Comparison of ENCODE assay signal across 2 cellular contexts in the genomic region with DNA sequence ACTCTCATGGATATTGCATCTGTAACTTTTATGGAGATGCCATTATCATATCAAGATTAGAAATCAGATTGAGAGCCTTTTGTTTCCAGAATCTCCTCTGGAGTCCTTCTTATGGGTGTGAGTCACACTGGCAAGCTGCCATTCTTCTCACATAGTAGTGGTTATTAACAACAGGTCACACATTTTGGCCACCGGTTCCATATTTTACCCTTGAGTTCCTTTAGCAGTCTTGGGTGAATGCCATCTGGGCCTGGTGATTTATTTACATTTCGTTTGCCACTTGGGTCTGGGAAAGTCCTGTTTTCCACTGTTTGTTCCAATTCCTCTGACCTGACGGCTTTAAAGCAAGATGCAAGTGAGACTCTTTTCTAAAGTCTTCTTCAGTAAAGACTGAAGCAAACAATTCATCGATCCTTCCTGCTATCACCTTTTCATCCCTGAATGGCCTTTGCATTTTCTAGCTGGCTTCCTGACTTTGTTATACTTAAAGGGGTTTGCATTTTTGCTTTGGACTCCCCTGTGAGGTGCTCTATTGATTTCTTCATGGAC.
TF ChIP-seq lines count a peak whose summit lies in the region.

No MANE protein-coding gene starts in this region.

TF ChIP-seq in HepG2, 621 proteins besides CTCF, POLR2A, EP300 and RAD21 (continued from another document):
- TF ChIP-seq, protein P1, sequence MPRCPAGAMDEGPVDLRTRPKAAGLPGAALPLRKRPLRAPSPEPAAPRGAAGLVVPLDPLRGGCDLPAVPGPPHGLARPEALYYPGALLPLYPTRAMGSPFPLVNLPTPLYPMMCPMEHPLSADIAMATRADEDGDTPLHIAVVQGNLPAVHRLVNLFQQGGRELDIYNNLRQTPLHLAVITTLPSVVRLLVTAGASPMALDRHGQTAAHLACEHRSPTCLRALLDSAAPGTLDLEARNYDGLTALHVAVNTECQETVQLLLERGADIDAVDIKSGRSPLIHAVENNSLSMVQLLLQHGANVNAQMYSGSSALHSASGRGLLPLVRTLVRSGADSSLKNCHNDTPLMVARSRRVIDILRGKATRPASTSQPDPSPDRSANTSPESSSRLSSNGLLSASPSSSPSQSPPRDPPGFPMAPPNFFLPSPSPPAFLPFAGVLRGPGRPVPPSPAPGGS (CRISPR knock-in tag; IDR thresholded peaks at IDR 0.05), result no peak
- TF ChIP-seq ZNF292 (CRISPR knock-in tag; IDR thresholded peaks at IDR 0.05; ENCODE audit: borderline replicate concordance, low read depth) (no peak), ZNF678 (CRISPR knock-in tag; IDR thresholded peaks at IDR 0.05) (no peak), TCF7 (IDR thresholded peaks at IDR 0.05; ENCODE audit: low read depth) (no peak), ZNF672 (CRISPR knock-in tag; IDR thresholded peaks at IDR 0.05) (no peak), EEA1 (CRISPR knock-in tag; IDR thresholded peaks at IDR 0.05; ENCODE audit: borderline replicate concordance) (no peak), SIN3B (IDR thresholded peaks at IDR 0.05; ENCODE audit: low read length) (no peak), JUND (CRISPR knock-in tag; IDR thresholded peaks at IDR 0.05) (no peak)
- TF ChIP-seq, protein P2, sequence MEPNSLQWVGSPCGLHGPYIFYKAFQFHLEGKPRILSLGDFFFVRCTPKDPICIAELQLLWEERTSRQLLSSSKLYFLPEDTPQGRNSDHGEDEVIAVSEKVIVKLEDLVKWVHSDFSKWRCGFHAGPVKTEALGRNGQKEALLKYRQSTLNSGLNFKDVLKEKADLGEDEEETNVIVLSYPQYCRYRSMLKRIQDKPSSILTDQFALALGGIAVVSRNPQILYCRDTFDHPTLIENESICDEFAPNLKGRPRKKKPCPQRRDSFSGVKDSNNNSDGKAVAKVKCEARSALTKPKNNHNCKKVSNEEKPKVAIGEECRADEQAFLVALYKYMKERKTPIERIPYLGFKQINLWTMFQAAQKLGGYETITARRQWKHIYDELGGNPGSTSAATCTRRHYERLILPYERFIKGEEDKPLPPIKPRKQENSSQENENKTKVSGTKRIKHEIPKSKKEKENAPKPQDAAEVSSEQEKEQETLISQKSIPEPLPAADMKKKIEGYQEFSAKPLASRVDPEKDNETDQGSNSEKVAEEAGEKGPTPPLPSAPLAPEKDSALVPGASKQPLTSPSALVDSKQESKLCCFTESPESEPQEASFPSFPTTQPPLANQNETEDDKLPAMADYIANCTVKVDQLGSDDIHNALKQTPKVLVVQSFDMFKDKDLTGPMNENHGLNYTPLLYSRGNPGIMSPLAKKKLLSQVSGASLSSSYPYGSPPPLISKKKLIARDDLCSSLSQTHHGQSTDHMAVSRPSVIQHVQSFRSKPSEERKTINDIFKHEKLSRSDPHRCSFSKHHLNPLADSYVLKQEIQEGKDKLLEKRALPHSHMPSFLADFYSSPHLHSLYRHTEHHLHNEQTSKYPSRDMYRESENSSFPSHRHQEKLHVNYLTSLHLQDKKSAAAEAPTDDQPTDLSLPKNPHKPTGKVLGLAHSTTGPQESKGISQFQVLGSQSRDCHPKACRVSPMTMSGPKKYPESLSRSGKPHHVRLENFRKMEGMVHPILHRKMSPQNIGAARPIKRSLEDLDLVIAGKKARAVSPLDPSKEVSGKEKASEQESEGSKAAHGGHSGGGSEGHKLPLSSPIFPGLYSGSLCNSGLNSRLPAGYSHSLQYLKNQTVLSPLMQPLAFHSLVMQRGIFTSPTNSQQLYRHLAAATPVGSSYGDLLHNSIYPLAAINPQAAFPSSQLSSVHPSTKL (CRISPR knock-in tag; IDR thresholded peaks at IDR 0.05), result no peak
- TF ChIP-seq, protein P3, sequence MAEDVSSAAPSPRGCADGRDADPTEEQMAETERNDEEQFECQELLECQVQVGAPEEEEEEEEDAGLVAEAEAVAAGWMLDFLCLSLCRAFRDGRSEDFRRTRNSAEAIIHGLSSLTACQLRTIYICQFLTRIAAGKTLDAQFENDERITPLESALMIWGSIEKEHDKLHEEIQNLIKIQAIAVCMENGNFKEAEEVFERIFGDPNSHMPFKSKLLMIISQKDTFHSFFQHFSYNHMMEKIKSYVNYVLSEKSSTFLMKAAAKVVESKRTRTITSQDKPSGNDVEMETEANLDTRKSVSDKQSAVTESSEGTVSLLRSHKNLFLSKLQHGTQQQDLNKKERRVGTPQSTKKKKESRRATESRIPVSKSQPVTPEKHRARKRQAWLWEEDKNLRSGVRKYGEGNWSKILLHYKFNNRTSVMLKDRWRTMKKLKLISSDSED (CRISPR knock-in tag; IDR thresholded peaks at IDR 0.05), result no peak
- TF ChIP-seq, protein P4, sequence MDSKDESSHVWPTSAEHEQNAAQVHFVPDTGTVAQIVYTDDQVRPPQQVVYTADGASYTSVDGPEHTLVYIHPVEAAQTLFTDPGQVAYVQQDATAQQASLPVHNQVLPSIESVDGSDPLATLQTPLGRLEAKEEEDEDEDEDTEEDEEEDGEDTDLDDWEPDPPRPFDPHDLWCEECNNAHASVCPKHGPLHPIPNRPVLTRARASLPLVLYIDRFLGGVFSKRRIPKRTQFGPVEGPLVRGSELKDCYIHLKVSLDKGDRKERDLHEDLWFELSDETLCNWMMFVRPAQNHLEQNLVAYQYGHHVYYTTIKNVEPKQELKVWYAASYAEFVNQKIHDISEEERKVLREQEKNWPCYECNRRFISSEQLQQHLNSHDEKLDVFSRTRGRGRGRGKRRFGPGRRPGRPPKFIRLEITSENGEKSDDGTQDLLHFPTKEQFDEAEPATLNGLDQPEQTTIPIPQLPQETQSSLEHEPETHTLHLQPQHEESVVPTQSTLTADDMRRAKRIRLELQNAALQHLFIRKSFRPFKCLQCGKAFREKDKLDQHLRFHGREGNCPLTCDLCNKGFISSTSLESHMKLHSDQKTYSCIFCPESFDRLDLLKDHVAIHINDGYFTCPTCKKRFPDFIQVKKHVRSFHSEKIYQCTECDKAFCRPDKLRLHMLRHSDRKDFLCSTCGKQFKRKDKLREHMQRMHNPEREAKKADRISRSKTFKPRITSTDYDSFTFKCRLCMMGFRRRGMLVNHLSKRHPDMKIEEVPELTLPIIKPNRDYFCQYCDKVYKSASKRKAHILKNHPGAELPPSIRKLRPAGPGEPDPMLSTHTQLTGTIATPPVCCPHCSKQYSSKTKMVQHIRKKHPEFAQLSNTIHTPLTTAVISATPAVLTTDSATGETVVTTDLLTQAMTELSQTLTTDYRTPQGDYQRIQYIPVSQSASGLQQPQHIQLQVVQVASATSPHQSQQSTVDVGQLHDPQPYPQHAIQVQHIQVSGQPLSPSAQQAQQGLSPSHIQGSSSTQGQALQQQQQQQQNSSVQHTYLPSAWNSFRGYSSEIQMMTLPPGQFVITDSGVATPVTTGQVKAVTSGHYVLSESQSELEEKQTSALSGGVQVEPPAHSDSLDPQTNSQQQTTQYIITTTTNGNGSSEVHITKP (CRISPR knock-in tag; IDR thresholded peaks at IDR 0.05; ENCODE audit: low read depth), result no peak

TF ChIP-seq in SK-N-SH treated with all-trans-retinoic acid at 6 μM for 48 hours, 23 proteins besides CTCF, POLR2A, EP300 and RAD21 (continued from another document):
- TF ChIP-seq, protein P5, sequence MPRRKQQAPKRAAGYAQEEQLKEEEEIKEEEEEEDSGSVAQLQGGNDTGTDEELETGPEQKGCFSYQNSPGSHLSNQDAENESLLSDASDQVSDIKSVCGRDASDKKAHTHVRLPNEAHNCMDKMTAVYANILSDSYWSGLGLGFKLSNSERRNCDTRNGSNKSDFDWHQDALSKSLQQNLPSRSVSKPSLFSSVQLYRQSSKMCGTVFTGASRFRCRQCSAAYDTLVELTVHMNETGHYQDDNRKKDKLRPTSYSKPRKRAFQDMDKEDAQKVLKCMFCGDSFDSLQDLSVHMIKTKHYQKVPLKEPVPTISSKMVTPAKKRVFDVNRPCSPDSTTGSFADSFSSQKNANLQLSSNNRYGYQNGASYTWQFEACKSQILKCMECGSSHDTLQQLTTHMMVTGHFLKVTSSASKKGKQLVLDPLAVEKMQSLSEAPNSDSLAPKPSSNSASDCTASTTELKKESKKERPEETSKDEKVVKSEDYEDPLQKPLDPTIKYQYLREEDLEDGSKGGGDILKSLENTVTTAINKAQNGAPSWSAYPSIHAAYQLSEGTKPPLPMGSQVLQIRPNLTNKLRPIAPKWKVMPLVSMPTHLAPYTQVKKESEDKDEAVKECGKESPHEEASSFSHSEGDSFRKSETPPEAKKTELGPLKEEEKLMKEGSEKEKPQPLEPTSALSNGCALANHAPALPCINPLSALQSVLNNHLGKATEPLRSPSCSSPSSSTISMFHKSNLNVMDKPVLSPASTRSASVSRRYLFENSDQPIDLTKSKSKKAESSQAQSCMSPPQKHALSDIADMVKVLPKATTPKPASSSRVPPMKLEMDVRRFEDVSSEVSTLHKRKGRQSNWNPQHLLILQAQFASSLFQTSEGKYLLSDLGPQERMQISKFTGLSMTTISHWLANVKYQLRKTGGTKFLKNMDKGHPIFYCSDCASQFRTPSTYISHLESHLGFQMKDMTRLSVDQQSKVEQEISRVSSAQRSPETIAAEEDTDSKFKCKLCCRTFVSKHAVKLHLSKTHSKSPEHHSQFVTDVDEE (CRISPR knock-in tag; IDR thresholded peaks at IDR 0.05), result no peak
